In the genomic region with DNA sequence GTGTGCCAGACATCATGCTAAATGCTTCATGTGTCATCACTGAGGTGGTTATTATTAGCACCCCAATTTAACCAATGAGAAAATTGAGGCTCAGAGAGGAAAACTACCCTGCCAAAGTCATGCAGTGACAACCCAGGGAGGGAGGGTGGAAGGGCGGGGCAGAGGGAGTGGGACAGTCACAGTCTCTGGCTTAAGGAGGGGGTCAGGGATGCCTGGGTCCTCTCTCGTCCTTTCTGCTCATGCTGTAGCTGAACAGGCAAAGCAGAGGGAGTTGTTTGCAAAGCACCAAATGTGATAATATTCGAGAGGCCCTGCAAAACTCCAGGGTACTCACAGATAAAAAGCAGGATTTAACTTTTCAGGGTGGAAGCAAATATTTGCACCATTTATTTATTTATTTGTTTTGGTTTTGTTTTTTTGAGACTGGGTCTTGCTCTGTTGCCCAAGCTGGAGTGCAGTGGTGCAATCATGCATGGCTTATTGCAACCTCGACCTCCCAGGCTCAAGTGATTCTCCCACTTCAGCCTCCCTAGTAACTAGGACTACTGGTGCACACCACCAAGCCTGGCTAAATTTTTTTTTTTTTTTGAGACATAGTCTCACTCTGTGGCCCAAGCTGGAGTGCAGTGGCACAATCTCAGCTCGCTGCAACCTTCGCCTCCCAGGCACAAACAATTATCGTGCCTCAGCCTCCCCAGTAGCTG, we compare ENCODE assay signal across 24 cellular contexts. TPM values are rescaled to one million over a fixed set of nuclear protein-coding genes. Genes with fewer than 3 reads are reported as not detected.
"Had no signal": no experiment of that assay in that cellular context is flagged by ENCODE, and none has a peak within 500 bp of the region (broad histone marks: within the 10 kb centered on the region; RNA-seq: fewer than 3 reads in every experiment).

No MANE protein-coding gene starts in this region.

- H3K4me1 ChIP-seq: esophagus squamous epithelium, lower lobe of right lung, pancreas, suprapubic skin, thyroid gland, upper lobe of left lung had no signal

- H3K4me1 Mint-ChIP-seq: stimulated activated naive CD8-positive, alpha-beta T cell treated with anti-CD3 and anti-CD28 coated beads, Interleukin-15, amount 100 ng/mL, for 72 hours had no signal

- H3K27ac ChIP-seq: dorsolateral prefrontal cortex, esophagus squamous epithelium, lower lobe of right lung, pancreas, suprapubic skin, thyroid gland, upper lobe of left lung had no signal

- DNase-seq: dorsolateral prefrontal cortex; effector CD8-positive, alpha-beta T cell; esophagus squamous epithelium; foreskin melanocyte; glutamatergic neuron; left ventricle myocardium superior; lower lobe of right lung; naive thymus-derived CD8-positive, alpha-beta T cell; occipital lobe; pancreas; retina; stimulated activated CD4-positive, alpha-beta T cell treated with anti-CD3 and anti-CD28 coated beads, Interleukin-12 subunit alpha, Interleukin-12 subunit beta, amount 100 ng/mL, for 4 hours; stimulated activated CD4-positive, alpha-beta T cell treated with anti-CD3 and anti-CD28 coated beads, Interleukin-1b, Interleukin-23, amount 100 ng/mL, for 48 hours; stimulated activated CD4-positive, alpha-beta T cell treated with anti-CD3 and anti-CD28 coated beads, Interleukin-4, amount 100 ng/mL, for 1 hour; stimulated activated CD8-positive, alpha-beta memory T cell treated with anti-CD3 and anti-CD28 coated beads, Interleukin-4, amount 100 ng/mL, for 48 hours; stimulated activated naive CD4-positive, alpha-beta T cell; stimulated activated naive CD8-positive, alpha-beta T cell treated with anti-CD3 and anti-CD28 coated beads, Interleukin-15, amount 100 ng/mL, for 72 hours; thyroid gland; upper lobe of left lung had no signal

- ATAC-seq: left ventricle myocardium superior; lower lobe of right lung; naive thymus-derived CD8-positive, alpha-beta T cell; pancreas; sciatic nerve; stimulated activated naive CD8-positive, alpha-beta T cell treated with anti-CD3 and anti-CD28 coated beads, Interleukin-15, amount 100 ng/mL, for 72 hours had no signal

- H3K27me3 ChIP-seq: pancreas, suprapubic skin, thyroid gland, upper lobe of left lung had no signal

- H3K9me3 Mint-ChIP-seq: naive thymus-derived CD8-positive, alpha-beta T cell had no signal

- H3K4me3 Mint-ChIP-seq: naive thymus-derived CD8-positive, alpha-beta T cell; stimulated activated naive CD8-positive, alpha-beta T cell treated with anti-CD3 and anti-CD28 coated beads, Interleukin-15, amount 100 ng/mL, for 72 hours had no signal

- H3K27me3 Mint-ChIP-seq: stimulated activated naive CD8-positive, alpha-beta T cell treated with anti-CD3 and anti-CD28 coated beads, Interleukin-15, amount 100 ng/mL, for 72 hours had no signal

- H3K36me3 ChIP-seq: esophagus squamous epithelium, lower lobe of right lung, pancreas, suprapubic skin, thyroid gland, upper lobe of left lung had no signal

- H3K36me3 Mint-ChIP-seq: naive thymus-derived CD8-positive, alpha-beta T cell had no signal

- H3K27ac Mint-ChIP-seq: naive thymus-derived CD8-positive, alpha-beta T cell; stimulated activated naive CD8-positive, alpha-beta T cell treated with anti-CD3 and anti-CD28 coated beads, Interleukin-15, amount 100 ng/mL, for 72 hours had no signal

- H3K4me3 ChIP-seq: dorsolateral prefrontal cortex, esophagus squamous epithelium, lower lobe of right lung, pancreas, smooth muscle cell, suprapubic skin, thyroid gland, upper lobe of left lung had no signal

- H3K9me3 ChIP-seq: esophagus squamous epithelium, lower lobe of right lung, pancreas, suprapubic skin, thyroid gland, upper lobe of left lung had no signal

RNA-seq across cellular contexts. Expression of a gene that starts 47.9 kb away (rescaled TPM):
- total RNA-seq: endothelial cell of umbilical vein, epithelial cell of proximal tubule had no signal
- polyA plus RNA-seq: endothelial cell of umbilical vein had no signal
